25 cellular contexts compared by ENCODE assay signal in genomic region chr10:116247701-116248100, GRCh38. TPM values are rescaled to one million over a fixed set of nuclear protein-coding genes. Genes with fewer than 3 reads are reported as not detected.
"Had no signal": no experiment of that assay in that cellular context is flagged by ENCODE, and none has a peak within 500 bp of the region (broad histone marks: within the 10 kb centered on the region; RNA-seq: fewer than 3 reads in every experiment).

No MANE protein-coding gene starts in this region.

- H3K9ac ChIP-seq: neural progenitor cell had no signal

- H3K9me3 ChIP-seq: esophagus muscularis mucosa, pancreas, sigmoid colon, tibial nerve, vagina had no signal

- ATAC-seq: activated CD8-positive, alpha-beta T cell treated with anti-CD3 and anti-CD28 coated beads, Interleukin-2, amount 10 ng/mL, durations not matched to agents 7 days and 5 days; left colon; pancreas; stimulated activated effector memory CD8-positive, alpha-beta T cell treated with anti-CD3 and anti-CD28 coated beads, Interleukin-12 subunit alpha, Interleukin-12 subunit beta, amount 100 ng/mL, for 72 hours; T-helper 17 cell; WTC11 had no signal

- H3K4me3 ChIP-seq: esophagus muscularis mucosa, lung, neural progenitor cell, pancreas, sigmoid colon, tibial nerve, vagina had no signal

- H3K4me1 ChIP-seq: esophagus muscularis mucosa, neural progenitor cell, pancreas, tibial nerve, vagina had no signal

- H3K27me3 Mint-ChIP-seq: activated naive CD8-positive, alpha-beta T cell had no signal

- H3K36me3 Mint-ChIP-seq: brain; stimulated activated effector memory CD8-positive, alpha-beta T cell treated with anti-CD3 and anti-CD28 coated beads, Interleukin-12 subunit alpha, Interleukin-12 subunit beta, amount 100 ng/mL, for 72 hours; WTC11 had no signal

- H3K4me3 Mint-ChIP-seq: activated CD8-positive, alpha-beta T cell treated with anti-CD3 and anti-CD28 coated beads, Interleukin-2, amount 10 ng/mL, durations not matched to agents 7 days and 5 days; activated naive CD8-positive, alpha-beta T cell; brain; neural progenitor cell; stimulated activated effector memory CD8-positive, alpha-beta T cell treated with anti-CD3 and anti-CD28 coated beads, Interleukin-12 subunit alpha, Interleukin-12 subunit beta, amount 100 ng/mL, for 72 hours; T-helper 17 cell; WTC11 had no signal

- H3K4me2 ChIP-seq: neural progenitor cell had no signal

- H3K9me3 Mint-ChIP-seq: brain, neural progenitor cell, WTC11 had no signal

- H3K27me3 ChIP-seq: esophagus muscularis mucosa, neural progenitor cell, pancreas, sigmoid colon, tibial nerve, vagina had no signal

- H3K4me1 Mint-ChIP-seq: neural progenitor cell; stimulated activated effector memory CD8-positive, alpha-beta T cell treated with anti-CD3 and anti-CD28 coated beads, Interleukin-12 subunit alpha, Interleukin-12 subunit beta, amount 100 ng/mL, for 72 hours; T-helper 17 cell; WTC11 had no signal

- H3K27ac Mint-ChIP-seq: activated CD8-positive, alpha-beta T cell treated with anti-CD3 and anti-CD28 coated beads, Interleukin-2, amount 10 ng/mL, durations not matched to agents 7 days and 5 days; activated naive CD8-positive, alpha-beta T cell; brain; neural progenitor cell; stimulated activated effector memory CD8-positive, alpha-beta T cell treated with anti-CD3 and anti-CD28 coated beads, Interleukin-12 subunit alpha, Interleukin-12 subunit beta, amount 100 ng/mL, for 72 hours; T-helper 17 cell; WTC11 had no signal

- DNase-seq: activated CD4-positive, alpha-beta T cell treated with anti-CD3 and anti-CD28 coated beads for 48 hours; activated CD8-positive, alpha-beta memory T cell treated with anti-CD3 and anti-CD28 coated beads, Interleukin-2, amount 50 U/mL, for 4 hours; activated CD8-positive, alpha-beta T cell treated with anti-CD3 and anti-CD28 coated beads, Interleukin-2, amount 10 ng/mL, durations not matched to agents 7 days and 5 days; activated effector memory CD4-positive, alpha-beta T cell treated with anti-CD3 and anti-CD28 coated beads, Interleukin-2, amount 50 U/mL, for 16 hours; activated T-cell treated with anti-CD3 and anti-CD28 coated beads, Interleukin-2, amount 50 U/mL, for 48 hours; amygdala; central memory CD4-positive, alpha-beta T cell; cortex of kidney; effector CD4-positive, alpha-beta T cell; head of caudate nucleus; left colon; pancreas; sigmoid colon; stimulated activated CD4-positive, alpha-beta T cell treated with anti-CD3 and anti-CD28 coated beads, Interleukin-12 subunit alpha, Interleukin-12 subunit beta, amount 100 ng/mL, for 4 hours; stimulated activated CD4-positive, alpha-beta T cell treated with anti-CD3 and anti-CD28 coated beads, Interleukin-2, amount 100 ng/mL, for 24 hours; T-helper 17 cell had no signal

- H3K36me3 ChIP-seq: esophagus muscularis mucosa, neural progenitor cell, pancreas, sigmoid colon, tibial nerve, vagina had no signal

RNA-seq across cellular contexts. Expression of gene GFRA1, which starts 25.3 kb away (rescaled TPM):
- total RNA-seq: activated CD8-positive, alpha-beta T cell treated with anti-CD3 and anti-CD28 coated beads, Interleukin-2, amount 10 ng/mL, durations not matched to agents 7 days and 5 days; T-helper 17 cell had no signal
